ENCODE assay signal across 17 cellular contexts in the genomic region with DNA sequence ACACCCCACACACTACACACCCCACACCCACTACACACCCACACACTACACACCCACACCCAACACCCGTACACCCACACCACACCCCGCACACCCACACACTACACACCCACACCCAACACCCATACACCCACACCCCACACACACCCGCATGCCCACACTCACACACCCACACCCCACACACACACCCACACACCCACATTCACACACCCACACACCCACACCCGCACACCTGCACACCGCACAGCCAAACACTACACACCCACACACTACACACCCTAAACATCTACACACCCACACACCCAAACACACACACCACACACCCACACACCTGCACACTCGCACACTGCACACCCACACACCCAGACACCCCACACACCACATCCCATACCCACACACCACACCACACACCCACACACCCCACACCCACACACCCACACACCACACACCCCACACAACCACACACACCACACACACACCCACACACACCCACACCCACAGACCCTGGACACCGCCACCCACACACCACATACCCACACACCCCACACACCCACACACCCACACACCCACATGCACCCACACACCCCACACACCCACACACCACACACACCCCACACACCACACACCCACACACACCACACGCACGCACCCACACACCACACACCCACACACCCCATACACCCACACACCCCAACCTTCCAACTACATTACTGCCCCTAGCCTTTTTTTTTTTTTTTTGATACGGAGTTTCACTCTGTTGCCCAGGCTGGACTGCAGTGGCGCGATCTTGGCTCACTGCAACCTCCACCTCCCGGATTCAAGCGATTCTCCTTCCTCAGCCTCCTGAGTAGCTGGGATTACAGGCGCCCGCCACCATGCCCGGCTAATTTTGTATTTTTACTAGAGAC. TPM values are rescaled to one million over a fixed set of nuclear protein-coding genes. Genes with fewer than 3 reads are reported as not detected.
A peak's percentile ranks its signal among the peaks of the same experiment; 100 is the strongest.
DNase-seq lines count a peak whose midpoint lies in the region; ATAC-seq and TF ChIP-seq lines count a peak whose summit lies in the region.
"Had no signal": no experiment of that assay in that cellular context is flagged by ENCODE, and none has a peak within 500 bp of the region (broad histone marks: within the 10 kb centered on the region; RNA-seq: fewer than 3 reads in every experiment).

No MANE protein-coding gene starts in this region.

- H3K4me1 Mint-ChIP-seq in activated CD4-positive, alpha-beta memory T cell treated with anti-CD3 and anti-CD28 coated beads, Interleukin-2, amount 10 ng/mL, durations not matched to agents 7 days and 5 days, result peaks cover 14% of the 10 kb centered on the region
- peaks cover 0 to 7% of the 10 kb centered on the region in 2 donors for H3K4me1 Mint-ChIP-seq in effector memory CD8-positive, alpha-beta T cell (ENCODE audit: low read depth in 2 of 2)
- peaks cover 54% of the 10 kb centered on the region for H3K4me1 Mint-ChIP-seq in CD14-positive monocyte
- H3K4me1 Mint-ChIP-seq: endodermal cell had no signal

- no peak overlapping the region for H3K4me3 ChIP-seq in HCT116 (replicated peaks in 1 of 2; ENCODE audit: low read depth in 1 of 2, low read length in 2 of 2)
- H3K4me3 ChIP-seq: breast epithelium, spleen had no signal

- H3K27me3 ChIP-seq in HCT116 (ENCODE audit: insufficient read depth, low read length), result no peaks in the 10 kb centered on the region
- H3K27me3 ChIP-seq: breast epithelium, spleen had no signal

- no peak for TF ChIP-seq RAD21 in HCT116 (IDR thresholded peaks at IDR 0.05; ENCODE audit: low read depth)

- H3K4me3 Mint-ChIP-seq in activated CD4-positive, alpha-beta memory T cell treated with anti-CD3 and anti-CD28 coated beads, Interleukin-2, amount 10 ng/mL, durations not matched to agents 7 days and 5 days, result no peak overlapping the region
- peak overlapping the region in 1 of 2 donors; percentile 53 for H3K4me3 Mint-ChIP-seq in effector memory CD8-positive, alpha-beta T cell
- no peak overlapping the region for H3K4me3 Mint-ChIP-seq in CD14-positive monocyte
- H3K4me3 Mint-ChIP-seq: endodermal cell had no signal

- CTCF ChIA-PET in HCT116 (lab: Charles Lee), result no interaction called here
- CTCF ChIA-PET in activated CD4-positive, alpha-beta memory T cell treated with anti-CD3 and anti-CD28 coated beads, Interleukin-2, amount 10 ng/mL, durations not matched to agents 7 days and 5 days (lab: Charles Lee), result no interaction called here
- CTCF ChIA-PET in RWPE1 (lab: Yijun Ruan, JAX), result no interaction called here

- intact Hi-C loops in HCT116 (cut with micrococcal nuclease), result no loop called here
- intact Hi-C loops in CD14-positive monocyte (cut with micrococcal nuclease), result loop anchor here in 1 of 2 donors (5.0 to 10.0 kb wide), 2 partner anchors 168 to 440 kb away; no protein-coding TSS in a partner anchor

- no peak overlapping the region for H2AFZ ChIP-seq in HCT116 (ENCODE audit: low read depth, low read length, poor library complexity, severe bottlenecking)

- no TSS peak for BruUV-seq in HCT116 (replicated peaks; lab: Mats Ljungman, UMichigan)

- no peaks in the 10 kb centered on the region for H3K4me1 ChIP-seq in HCT116 (ENCODE audit: control insufficient read depth in 1 of 2, insufficient read depth in 2 of 2, low read length in 2 of 2)
- H3K4me1 ChIP-seq: breast epithelium had no signal

- H3K36me3 ChIP-seq in HCT116 (ENCODE audit: control insufficient read depth in 1 of 2, insufficient read depth in 2 of 2, low read length in 2 of 2), result no peaks in the 10 kb centered on the region
- H3K36me3 ChIP-seq: breast epithelium, spleen had no signal

- no peaks in the 10 kb centered on the region for H3K9me3 Mint-ChIP-seq in activated CD4-positive, alpha-beta memory T cell treated with anti-CD3 and anti-CD28 coated beads, Interleukin-2, amount 10 ng/mL, durations not matched to agents 7 days and 5 days
- no peaks in the 10 kb centered on the region for H3K9me3 Mint-ChIP-seq in effector memory CD8-positive, alpha-beta T cell
- H3K9me3 Mint-ChIP-seq in CD14-positive monocyte, result peaks cover 0 to 4% (median 1%) of the 10 kb centered on the region in 7 donors
- H3K9me3 Mint-ChIP-seq: endodermal cell had no signal

- no peak for DNase-seq in HCT116 (ENCODE audit: low read depth, low spot score)
- DNase-seq in activated CD4-positive, alpha-beta memory T cell treated with anti-CD3 and anti-CD28 coated beads, Interleukin-2, amount 10 ng/mL, durations not matched to agents 7 days and 5 days, result no peak
- DNase-seq in effector memory CD8-positive, alpha-beta T cell, result peak; percentile 19 to 41 (median 31)
- DNase-seq in stimulated activated CD4-positive, alpha-beta T cell treated with anti-CD3 and anti-CD28 coated beads, Interleukin-4, amount 100 ng/mL, for 24 hours, result peak; percentile 7
- DNase-seq in CD14-positive monocyte (ENCODE audit: low spot score), result no peak
- no peak for DNase-seq in GOT3 (lab: John Stamatoyannopoulos, UW)
- no peak for DNase-seq in HPDE6-E6E7 (ENCODE audit: extremely low spot score)
- DNase-seq in RWPE1 (ENCODE audit: low spot score), result no peak
- DNase-seq: endodermal cell; foreskin melanocyte; MV-4-11; NK-92 treated with Interleukin-12 subunit alpha and Interleukin-12 subunit beta, amount 100 ng/mL, for 24 hours; occipital lobe; SHP77 treated with DMSO at 0.1 percent for 48 hours; spleen had no signal

- peak overlapping the region; percentile 40 for H3K27ac Mint-ChIP-seq in activated CD4-positive, alpha-beta memory T cell treated with anti-CD3 and anti-CD28 coated beads, Interleukin-2, amount 10 ng/mL, durations not matched to agents 7 days and 5 days
- peak overlapping the region; percentile 91 to 92 for H3K27ac Mint-ChIP-seq in effector memory CD8-positive, alpha-beta T cell
- peak overlapping the region in 2 of 7 donors; percentile 71 to 80 for H3K27ac Mint-ChIP-seq in CD14-positive monocyte
- H3K27ac Mint-ChIP-seq: endodermal cell had no signal

- no peaks in the 10 kb centered on the region for H4K20me1 ChIP-seq in HCT116 (ENCODE audit: insufficient read depth)

- H3K36me3 Mint-ChIP-seq in activated CD4-positive, alpha-beta memory T cell treated with anti-CD3 and anti-CD28 coated beads, Interleukin-2, amount 10 ng/mL, durations not matched to agents 7 days and 5 days (ENCODE audit: low read depth), result no peaks in the 10 kb centered on the region
- H3K36me3 Mint-ChIP-seq in effector memory CD8-positive, alpha-beta T cell (ENCODE audit: insufficient read depth), result peaks cover 10% of the 10 kb centered on the region
- peaks cover 11 to 52% of the 10 kb centered on the region in 2 donors for H3K36me3 Mint-ChIP-seq in CD14-positive monocyte

- POLR2A ChIA-PET in HCT116 (lab: Charles Lee), result interaction anchor here (1.2 kb wide), 1 partner anchor 44 kb away, joined by 3 read pairs; a partner anchor contains a TSS
- POLR2A ChIA-PET in activated CD4-positive, alpha-beta memory T cell treated with anti-CD3 and anti-CD28 coated beads, Interleukin-2, amount 10 ng/mL, durations not matched to agents 7 days and 5 days (lab: Charles Lee), result interaction anchor here (0.8 to 1.6 kb wide), 2 partner anchors 14 to 17 kb away, joined by 3 to 7 read pairs; a partner anchor contains a TSS
- POLR2A ChIA-PET in RWPE1 (lab: Yijun Ruan, JAX; ENCODE audit: low non-redundant PET), result no interaction called here

- H3K27me3 Mint-ChIP-seq in activated CD4-positive, alpha-beta memory T cell treated with anti-CD3 and anti-CD28 coated beads, Interleukin-2, amount 10 ng/mL, durations not matched to agents 7 days and 5 days, result no peaks in the 10 kb centered on the region
- H3K27me3 Mint-ChIP-seq in effector memory CD8-positive, alpha-beta T cell, result no peaks in the 10 kb centered on the region
- peaks cover 0 to 2% (median 0%) of the 10 kb centered on the region in 3 donors for H3K27me3 Mint-ChIP-seq in CD14-positive monocyte (ENCODE audit: low read depth in 3 of 3)

- H3K27ac ChIP-seq in HCT116 (ENCODE audit: low read depth, low read length) (no peak overlapping the region; the same call in 1 of the 2 replicates), RWPE1 (no peak overlapping the region)
- H3K27ac ChIP-seq: breast epithelium, C4-2B had no signal

- ATAC-seq in HCT116, result no peak; the same call in 1 of the 2 replicates
- peak; percentile 67 for ATAC-seq in effector memory CD8-positive, alpha-beta T cell (replicated peaks)

- no peak for TF ChIP-seq POLR2A in HCT116 (IDR thresholded peaks at IDR 0.05; ENCODE audit: borderline replicate concordance, extremely low read depth, insufficient read depth, insufficient read length)

- H3K9ac ChIP-seq in HCT116 (ENCODE audit: low read length), result no peak overlapping the region

- no peaks in the 10 kb centered on the region for H3K9me2 ChIP-seq in HCT116 (ENCODE audit: insufficient read depth)

- no peaks in the 10 kb centered on the region for H3K9me3 ChIP-seq in HCT116 (ENCODE audit: control insufficient read depth in 1 of 2, insufficient read depth in 1 of 2, low read depth in 1 of 2, low read length in 2 of 2)
- H3K9me3 ChIP-seq: breast epithelium, spleen had no signal

- TF ChIP-seq CTCF in HCT116 (IDR thresholded peaks at IDR 0.05 in 2 of 3, conservative IDR thresholded peaks at IDR 0.05 in 1 of 3; ENCODE audit: borderline replicate concordance in 1 of 3, insufficient read depth in 1 of 3, low read depth in 2 of 3, low read length in 2 of 3), result no peak
- TF ChIP-seq CTCF in CD14-positive monocyte (IDR thresholded peaks at IDR 0.05), result no peak
- TF ChIP-seq CTCF in RWPE1 (conservative IDR thresholded peaks at IDR 0.05; ENCODE audit: low read depth), result no peak

- H3K79me2 ChIP-seq in HCT116 (ENCODE audit: insufficient read depth, low read length), result no peaks in the 10 kb centered on the region

- no peak overlapping the region for H3K4me2 ChIP-seq in HCT116 (ENCODE audit: low read length)

- RAD21 ChIA-PET in HCT116 (lab: Charles Lee; ENCODE audit: low non-redundant PET in 1 of 2, low total read pairs in 2 of 2, uncharacterized antibody in 2 of 2, unreplicated experiment in 2 of 2), result no interaction called here

RNA-seq across cellular contexts. Expression of a gene that starts 16.9 kb away (rescaled TPM):
- 2.7 TPM for total RNA-seq in HCT116 (2021; ENCODE audit: unreplicated experiment)
- polyA plus RNA-seq in HCT116 (2012), result 0.75 and 1.1 TPM in 2 replicates
- 1 to 10 TPM; 5.3 to 5.5 TPM for total RNA-seq in activated CD4-positive, alpha-beta memory T cell treated with anti-CD3 and anti-CD28 coated beads, Interleukin-2, amount 10 ng/mL, durations not matched to agents 7 days and 5 days
- polyA plus RNA-seq in CD14-positive monocyte, result 1 to 10 TPM; 2.7 to 3.2 TPM

RNA-seq across cellular contexts. Expression of a gene that starts 17.0 kb away (rescaled TPM):
- 27.2 TPM for total RNA-seq in HCT116 (2021; ENCODE audit: unreplicated experiment)
- polyA plus RNA-seq in HCT116 (2012), result 5.9 and 9.4 TPM in 2 replicates
- total RNA-seq in activated CD4-positive, alpha-beta memory T cell treated with anti-CD3 and anti-CD28 coated beads, Interleukin-2, amount 10 ng/mL, durations not matched to agents 7 days and 5 days, result 10 to 100 TPM; 47.2 to 50.0 TPM
- polyA plus RNA-seq in CD14-positive monocyte, result 10 to 100 TPM; 29.8 to 44.9 TPM

RNA-seq across cellular contexts. Expression of a gene that starts 44.5 kb away (rescaled TPM):
- total RNA-seq in HCT116 (2021; ENCODE audit: unreplicated experiment), result 69.6 TPM
- polyA plus RNA-seq in HCT116 (2012), result 42.8 and 44.1 TPM in 2 replicates
- total RNA-seq in activated CD4-positive, alpha-beta memory T cell treated with anti-CD3 and anti-CD28 coated beads, Interleukin-2, amount 10 ng/mL, durations not matched to agents 7 days and 5 days, result 100 to 1,000 TPM; 118 to 119 TPM
- polyA plus RNA-seq in CD14-positive monocyte, result 10 to 100 TPM; 32.4 to 44.2 TPM

RNA-seq across cellular contexts. Expression of a gene that starts 55.7 kb away (rescaled TPM):
- total RNA-seq in HCT116 (2021; ENCODE audit: unreplicated experiment), result 0.12 TPM
- polyA plus RNA-seq in HCT116 (2012), result 0.07 TPM in 1 of 2 replicates, not detected in the other
- total RNA-seq in activated CD4-positive, alpha-beta memory T cell treated with anti-CD3 and anti-CD28 coated beads, Interleukin-2, amount 10 ng/mL, durations not matched to agents 7 days and 5 days, result 10 to 100 TPM; 50.1 to 52.8 TPM
- polyA plus RNA-seq in CD14-positive monocyte, result 1 to 10 TPM; 5.9 to 7.5 TPM

Comparison
In these comparisons a context has a peak if more than half of its experiments do, and no peak if none do; other contexts are left out.
1. DNase-seq: peak in effector memory CD8-positive, alpha-beta T cell (3 of 3) and stimulated activated CD4-positive, alpha-beta T cell treated with anti-CD3 and anti-CD28 coated beads, Interleukin-4, amount 100 ng/mL, for 24 hours (single experiment); none in HCT116 (single experiment), activated CD4-positive, alpha-beta memory T cell treated with anti-CD3 and anti-CD28 coated beads, Interleukin-2, amount 10 ng/mL, durations not matched to agents 7 days and 5 days (single experiment), CD14-positive monocyte (single experiment), GOT3 (single experiment), HPDE6-E6E7 (single experiment) and RWPE1 (single experiment).